ENCODE assay signal across 8 cellular contexts in the genomic region with DNA sequence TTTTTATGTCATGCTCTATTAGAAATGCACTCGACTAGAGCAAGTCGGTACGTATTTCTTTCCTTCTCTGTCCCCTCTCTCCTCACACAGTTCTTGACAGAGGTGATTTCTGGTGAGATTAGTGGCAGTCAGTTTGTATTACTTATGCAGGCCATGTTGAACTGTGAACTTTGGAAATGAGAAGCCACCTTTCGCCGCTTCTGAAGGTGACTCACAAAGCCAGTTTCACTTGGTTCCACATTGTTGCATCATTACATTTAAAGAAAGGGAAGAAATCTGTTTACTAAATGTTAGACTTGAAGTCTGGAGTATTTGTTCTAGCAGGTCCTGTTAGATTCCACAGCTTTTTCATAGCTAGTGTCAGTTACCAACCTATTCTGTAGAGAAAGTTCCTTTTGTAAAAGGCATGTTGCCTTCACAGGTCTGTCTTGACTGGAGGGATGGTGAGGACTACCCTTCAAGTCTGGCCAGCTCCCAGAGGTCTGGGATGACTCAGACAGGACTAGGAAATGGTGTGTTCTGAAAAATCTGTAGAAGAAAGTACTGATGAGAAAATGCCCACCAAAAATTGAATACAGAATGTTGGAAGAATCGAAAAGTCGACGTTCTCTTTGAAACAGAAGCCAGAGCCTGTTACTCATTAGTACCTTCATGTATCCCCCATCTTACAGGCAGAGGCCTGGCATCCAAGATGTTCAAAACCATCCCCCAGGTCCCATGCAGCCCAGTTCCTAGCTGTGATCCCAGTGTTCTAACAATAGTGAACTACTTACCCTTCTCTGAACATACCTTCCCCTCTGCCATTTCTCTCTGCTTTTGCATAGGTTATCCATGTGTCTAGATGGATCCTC.
DNase-seq lines count a peak whose midpoint lies in the region; ATAC-seq and TF ChIP-seq lines count a peak whose summit lies in the region.

No MANE protein-coding gene starts in this region.

- H3K36me3 ChIP-seq in MG63, result peaks cover 50% of the 10 kb centered on the region
- H3K36me3 ChIP-seq in upper lobe of left lung, result no peaks in the 10 kb centered on the region

- H3K4me3 ChIP-seq in MG63 (no peak overlapping the region), upper lobe of left lung (no peak overlapping the region)

- peak; percentile 76 for ATAC-seq in GM18502 (IDR thresholded peaks at IDR 0.05; ENCODE audit: poor library complexity, unreplicated experiment)
- peak; percentile 74 for ATAC-seq in GM21786 (IDR thresholded peaks at IDR 0.05; ENCODE audit: unreplicated experiment)
- peak; percentile 43 to 75 for ATAC-seq in upper lobe of left lung (ENCODE audit: low FRiP score in 2 of 2)

- H3K27ac ChIP-seq in upper lobe of left lung, result peak overlapping the region in 3 of 4 donors; percentile 49 to 57 (median 50)

- DNase-seq in MG63 (peak; percentile 70), fibroblast of peridontal ligament (ENCODE audit: extremely low read depth) (peak; percentile 82), upper lobe of left lung (peak in 1 of 2 donors; percentile 62), 8988T (no peak), COLO829 (ENCODE audit: low spot score) (no peak)
- no peak for DNase-seq in activated T-cell treated with anti-CD3 and anti-CD28 coated beads, Interleukin-2, amount 50 U/mL, for 48 hours

- H3K9me3 ChIP-seq in MG63 (no peaks in the 10 kb centered on the region), upper lobe of left lung (no peaks in the 10 kb centered on the region)

- H3K27me3 ChIP-seq in MG63 (no peaks in the 10 kb centered on the region), upper lobe of left lung (no peaks in the 10 kb centered on the region)

- peaks cover 18 to 30% (median 21%) of the 10 kb centered on the region in 4 donors for H3K4me1 ChIP-seq in upper lobe of left lung

- no peak for TF ChIP-seq EP300 in upper lobe of left lung (IDR thresholded peaks at IDR 0.05)

- no peak for TF ChIP-seq POLR2A in upper lobe of left lung (IDR thresholded peaks at IDR 0.05)

- WGBS in upper lobe of left lung, 2 donors, result 66 to 79% methylated on average over 8 of the region's 8 CpGs

- TF ChIP-seq CTCF in upper lobe of left lung (IDR thresholded peaks at IDR 0.05), result no peak

Comparison
In these comparisons a context has a peak if more than half of its experiments do, and no peak if none do; other contexts are left out.
1. DNase-seq: peak in MG63 (single experiment) and fibroblast of peridontal ligament (single experiment); none in 8988T (single experiment), COLO829 (single experiment) and activated T-cell treated with anti-CD3 and anti-CD28 coated beads, Interleukin-2, amount 50 U/mL, for 48 hours (0 of 2).
2. Peak in every context shown above with its lines, with median percentiles within 50 percentile points of each other: ATAC-seq.